ENCODE assay signal across 8 cellular contexts in genomic region chr14:91511014-91511466, GRCh38. TPM values are rescaled to one million over a fixed set of nuclear protein-coding genes. Genes with fewer than 3 reads are reported as not detected.
DNase-seq lines count a peak whose midpoint lies in the region; ATAC-seq, FAIRE-seq and TF ChIP-seq lines count a peak whose summit lies in the region.

No MANE protein-coding gene starts in this region.

- H3K4me1 ChIP-seq in BE2C = no peaks in the 10 kb centered on the region
- peaks cover 6% of the 10 kb centered on the region; the same call in 1 of the 2 replicates for H3K4me1 ChIP-seq in HAP-1
- H3K4me1 ChIP-seq in gastrocnemius medialis = peaks cover 19 to 28% of the 10 kb centered on the region in 2 donors

- H3K27me3 ChIP-seq in BE2C = no peaks in the 10 kb centered on the region
- no peaks in the 10 kb centered on the region for H3K27me3 ChIP-seq in HAP-1 (ENCODE audit: low read depth)
- peaks cover 0 to 3% (median 0%) of the 10 kb centered on the region in 3 donors for H3K27me3 ChIP-seq in gastrocnemius medialis

- H3K4me3 ChIP-seq in BE2C (ENCODE audit: low read depth, low read length) (peak overlapping the region; percentile 69), HAP-1 (peak overlapping the region; percentile 100), fibroblast of villous mesenchyme (ENCODE audit: low read depth, low read length) (peak overlapping the region; percentile 95), gastrocnemius medialis (peak overlapping the region; percentile 86 to 96 (median 90))

- H3K27ac ChIP-seq in gastrocnemius medialis = peak overlapping the region; percentile 92 to 97 (median 96)

- no peak for DNase-seq in BE2C
- peak in 1 of 2 experiments; percentile 23 for DNase-seq in HAP-1 (ENCODE audit: low spot score in 2 of 2)
- peak; percentile 36 for DNase-seq in SW480 (ENCODE audit: low spot score)
- DNase-seq in fibroblast of villous mesenchyme (ENCODE audit: low read depth) = no peak
- no peak for DNase-seq in gastrocnemius medialis
- DNase-seq in ureter (ENCODE audit: low spot score) = no peak
- no peak for DNase-seq in frontal cortex (ENCODE audit: low spot score in 2 of 2)
- DNase-seq in activated CD4-positive, CD25-positive, alpha-beta regulatory T cell (lab: John Stamatoyannopoulos, UW) = no peak

- no peak for TF ChIP-seq POLR2A in gastrocnemius medialis (IDR thresholded peaks at IDR 0.05)

- in situ Hi-C loops in HAP-1 (cut with MboI; ENCODE audit: low sequenced_read_pairs) (no loop called here), gastrocnemius medialis (cut with MboI; ENCODE audit: low sequenced_read_pairs in 4 of 4) (loop anchor here in 1 of 4 donors (25.0 kb wide), 2 partner anchors 526 to 601 kb away; partner anchors contain the start of genes ATXN3, CPSF2, NDUFB1 and TRIP11)

- peak in 1 of 2 donors; percentile 3 for ATAC-seq in gastrocnemius medialis

- intact Hi-C loops in gastrocnemius medialis (cut with DNase I; ENCODE audit: low total_unique reads) = loop anchor here (5.0 to 10.0 kb wide), 2 partner anchors 526 to 1176 kb away; partner anchors contain the start of gene NRDE2

- H3K9me3 ChIP-seq in BE2C (no peaks in the 10 kb centered on the region), HAP-1 (no peaks in the 10 kb centered on the region), gastrocnemius medialis (no peaks in the 10 kb centered on the region)

- no peak for FAIRE-seq in frontal cortex (lab: Jason Lieb, UNC)

- peaks cover 15% of the 10 kb centered on the region for H3K36me3 ChIP-seq in BE2C
- H3K36me3 ChIP-seq in HAP-1 (replicated peaks) = peaks cover 27% of the 10 kb centered on the region
- no peaks in the 10 kb centered on the region for H3K36me3 ChIP-seq in gastrocnemius medialis

- TF ChIP-seq CTCF in BE2C (IDR thresholded peaks at IDR 0.05; ENCODE audit: low read depth, low read length) (no peak), fibroblast of villous mesenchyme (IDR thresholded peaks at IDR 0.05; ENCODE audit: insufficient read depth, low read depth, low read length) (no peak), gastrocnemius medialis (IDR thresholded peaks at IDR 0.05 in 4 of 5, conservative IDR thresholded peaks at IDR 0.05 in 1 of 5) (no peak)

RNA-seq across cellular contexts. Expression of gene PPP4R3A, which starts 0.9 kb away (rescaled TPM):
- 82.5 TPM for polyA plus RNA-seq in BE2C (2012; ENCODE audit: insufficient read depth, insufficient read length, low read depth)
- total RNA-seq in fibroblast of villous mesenchyme = 43.5 and 65.2 TPM in 2 replicates
- total RNA-seq in gastrocnemius medialis = 10 to 100 TPM; 38.8 to 53.3 (median 44.6) TPM
- total RNA-seq in ureter = 110 TPM
- 119 TPM for total RNA-seq in frontal cortex
